Comparison of ENCODE assay signal across 27 cellular contexts in genomic region chr2:162925595-162925994, GRCh38.
DNase-seq lines count a peak whose midpoint lies in the region; ATAC-seq and TF ChIP-seq lines count a peak whose summit lies in the region.
"Had no signal": no experiment of that assay in that cellular context is flagged by ENCODE, and none has a peak within 500 bp of the region (broad histone marks: within the 10 kb centered on the region; RNA-seq: fewer than 3 reads in every experiment).

No MANE protein-coding gene starts in this region.

- no peak overlapping the region for H2AFZ ChIP-seq in GM23248
- H2AFZ ChIP-seq: neural progenitor cell had no signal

- no peaks in the 10 kb centered on the region for H3K9me2 ChIP-seq in GM23248 (ENCODE audit: insufficient read depth)

- TF ChIP-seq POLR2A in spleen (IDR thresholded peaks at IDR 0.05): no peak

- H3K36me3 ChIP-seq in GM23248 (ENCODE audit: low read depth) (no peaks in the 10 kb centered on the region), RWPE2 (ENCODE audit: low read depth) (no peaks in the 10 kb centered on the region), left lung (no peaks in the 10 kb centered on the region), spleen (no peaks in the 10 kb centered on the region)
- H3K36me3 ChIP-seq: BLaER1 treated with 17β-estradiol and CSF1 and Interleukin-3, amounts not matched to agents 10 nM and 100 nM; heart right ventricle; neural progenitor cell; WERI-Rb-1 had no signal

- intact Hi-C loops in left lung (cut with DNase I): no loop called here
- intact Hi-C loops in spleen (cut with DNase I; ENCODE audit: low total_unique reads): no loop called here

- H3K27me3 ChIP-seq in GM23248 (replicated peaks; ENCODE audit: insufficient read depth) (no peaks in the 10 kb centered on the region), RWPE2 (ENCODE audit: insufficient read depth, poor library complexity, severe bottlenecking) (no peaks in the 10 kb centered on the region), left lung (no peaks in the 10 kb centered on the region), spleen (replicated peaks in 1 of 7) (no peaks in the 10 kb centered on the region)
- H3K27me3 ChIP-seq: BLaER1 treated with 17β-estradiol and CSF1 and Interleukin-3, amounts not matched to agents 10 nM and 100 nM; heart right ventricle; neural progenitor cell had no signal

- no peaks in the 10 kb centered on the region for H3K79me2 ChIP-seq in GM23248 (ENCODE audit: insufficient read depth)

- ATAC-seq in GM18520 (IDR thresholded peaks at IDR 0.05; ENCODE audit: unreplicated experiment): peak; percentile 38
- no peak for ATAC-seq in RWPE2 (ENCODE audit: low read depth)
- peak; percentile 44 for ATAC-seq in left lung
- ATAC-seq in HG02938 (IDR thresholded peaks at IDR 0.05; ENCODE audit: unreplicated experiment): no peak
- ATAC-seq in GM21619 (IDR thresholded peaks at IDR 0.05; ENCODE audit: unreplicated experiment): no peak
- ATAC-seq: heart right ventricle; left colon; right cardiac atrium; stimulated activated naive B cell treated with anti-CD40 and anti-IgM and Interleukin-4, amounts not matched to agents 10 μg/mL and 1 μg/mL and 100 μg/mL, for 72 hours had no signal

- H3K27ac ChIP-seq in GM23248: no peak overlapping the region
- H3K27ac ChIP-seq in RWPE2 (ENCODE audit: poor library complexity, severe bottlenecking): peak overlapping the region; percentile 84
- no peak overlapping the region for H3K27ac ChIP-seq in left lung
- H3K27ac ChIP-seq in spleen: no peak overlapping the region
- H3K27ac ChIP-seq: BLaER1 treated with 17β-estradiol and CSF1 and Interleukin-3, amounts not matched to agents 10 nM and 100 nM; heart right ventricle; neural progenitor cell; WERI-Rb-1 had no signal

- peaks cover 12% of the 10 kb centered on the region for H3F3A ChIP-seq in GM23248 (ENCODE audit: insufficient read depth)

- no peak overlapping the region for H3K9ac ChIP-seq in GM23248
- H3K9ac ChIP-seq: BLaER1 treated with 17β-estradiol and CSF1 and Interleukin-3, amounts not matched to agents 10 nM and 100 nM; neural progenitor cell had no signal

- DNase-seq in GM23248 (no peak), RWPE2 (ENCODE audit: low spot score) (no peak), left lung (no peak), spleen (no peak)
- DNase-seq in stimulated activated CD8-positive, alpha-beta memory T cell treated with anti-CD3 and anti-CD28 coated beads, Interleukin-4, amount 100 ng/mL, for 48 hours: no peak
- DNase-seq: activated CD4-positive, alpha-beta T cell treated with anti-CD3 and anti-CD28 coated beads, Interleukin-2, amount 10 ng/mL, durations not matched to agents 7 days and 5 days; activated naive CD4-positive, alpha-beta T cell treated with anti-CD3 and anti-CD28 coated beads for 36 hours; DMS53; effector CD4-positive, alpha-beta T cell; erythroblast; heart right ventricle; left colon; mesendoderm; NCI-H1417 treated with DMSO at 0.1 percent for 48 hours; NCI-H510A; NK-92 treated with Interleukin-12 subunit alpha and Interleukin-12 subunit beta, amount 100 ng/mL, for 24 hours; right cardiac atrium; SIG-M5; stimulated activated CD4-positive, alpha-beta T cell treated with anti-CD3 and anti-CD28 coated beads, Interleukin-4, amount 100 ng/mL, for 24 hours; stimulated activated naive B cell treated with anti-CD40 and anti-IgM and Interleukin-4, amounts not matched to agents 10 μg/mL and 1 μg/mL and 100 μg/mL, for 72 hours; T1000; WERI-Rb-1 had no signal

- H3K4me2 ChIP-seq in GM23248 (ENCODE audit: unreplicated experiment): peak overlapping the region; percentile 41
- H3K4me2 ChIP-seq: BLaER1 treated with 17β-estradiol and CSF1 and Interleukin-3, amounts not matched to agents 10 nM and 100 nM; neural progenitor cell had no signal

- H3K9me3 ChIP-seq in GM23248 (ENCODE audit: low read depth) (no peaks in the 10 kb centered on the region), RWPE2 (ENCODE audit: severe bottlenecking) (no peaks in the 10 kb centered on the region), left lung (no peaks in the 10 kb centered on the region), spleen (no peaks in the 10 kb centered on the region)
- H3K9me3 ChIP-seq: BLaER1 treated with 17β-estradiol and CSF1 and Interleukin-3, amounts not matched to agents 10 nM and 100 nM; heart right ventricle had no signal

- no peaks in the 10 kb centered on the region for H4K20me1 ChIP-seq in GM23248 (ENCODE audit: insufficient read depth)
- H4K20me1 ChIP-seq: BLaER1 treated with 17β-estradiol and CSF1 and Interleukin-3, amounts not matched to agents 10 nM and 100 nM had no signal

- in situ Hi-C loops in GM23248 (cut with MboI): no loop called here

- TF ChIP-seq CTCF in RWPE2 (IDR thresholded peaks at IDR 0.05; ENCODE audit: poor library complexity, severe bottlenecking) (no peak), left lung (IDR thresholded peaks at IDR 0.05) (no peak), spleen (IDR thresholded peaks at IDR 0.05 in 8 of 11, conservative IDR thresholded peaks at IDR 0.05 in 3 of 11) (no peak)

- H3K4me1 ChIP-seq in GM23248 (ENCODE audit: insufficient read depth) (peaks cover 40% of the 10 kb centered on the region), RWPE2 (ENCODE audit: insufficient read depth, poor library complexity, severe bottlenecking) (peaks cover 44% of the 10 kb centered on the region), left lung (peaks cover 0 to 4% of the 10 kb centered on the region in 2 donors), spleen (no peaks in the 10 kb centered on the region)
- H3K4me1 ChIP-seq: heart right ventricle, neural progenitor cell had no signal

- H3K4me3 ChIP-seq in GM23248 (no peak overlapping the region), RWPE2 (ENCODE audit: severe bottlenecking) (no peak overlapping the region), left lung (no peak overlapping the region), spleen (no peak overlapping the region)
- H3K4me3 ChIP-seq: BLaER1 treated with 17β-estradiol and CSF1 and Interleukin-3, amounts not matched to agents 10 nM and 100 nM; heart right ventricle; neural progenitor cell had no signal

Comparison
In these comparisons a context has a peak if more than half of its experiments do, and no peak if none do; other contexts are left out.
1. ATAC-seq: peak in GM18520 (single experiment) and left lung (single experiment); none in RWPE2 (single experiment), HG02938 (single experiment) and GM21619 (single experiment).